Comparison of ENCODE assay signal across 2 cellular contexts in genomic region chr3:24259901-24260512, GRCh38.
TF ChIP-seq lines count a peak whose summit lies in the region.

No MANE protein-coding gene starts in this region.

TF ChIP-seq in IMR-90, 13 proteins besides CTCF, POLR2A, EP300 and RAD21 (continued from another document):
- TF ChIP-seq, protein P1, sequence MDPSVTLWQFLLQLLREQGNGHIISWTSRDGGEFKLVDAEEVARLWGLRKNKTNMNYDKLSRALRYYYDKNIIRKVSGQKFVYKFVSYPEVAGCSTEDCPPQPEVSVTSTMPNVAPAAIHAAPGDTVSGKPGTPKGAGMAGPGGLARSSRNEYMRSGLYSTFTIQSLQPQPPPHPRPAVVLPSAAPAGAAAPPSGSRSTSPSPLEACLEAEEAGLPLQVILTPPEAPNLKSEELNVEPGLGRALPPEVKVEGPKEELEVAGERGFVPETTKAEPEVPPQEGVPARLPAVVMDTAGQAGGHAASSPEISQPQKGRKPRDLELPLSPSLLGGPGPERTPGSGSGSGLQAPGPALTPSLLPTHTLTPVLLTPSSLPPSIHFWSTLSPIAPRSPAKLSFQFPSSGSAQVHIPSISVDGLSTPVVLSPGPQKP (IDR thresholded peaks at IDR 0.05; ENCODE audit: borderline replicate concordance, low read depth, low read length): no peak
- no peak for TF ChIP-seq NFE2L2 (IDR thresholded peaks at IDR 0.05; ENCODE audit: low read depth, low read length)
- TF ChIP-seq MAFK (IDR thresholded peaks at IDR 0.05; ENCODE audit: low read depth, low read length): no peak
- TF ChIP-seq CHD1 (IDR thresholded peaks at IDR 0.05; ENCODE audit: low read depth, low read length): no peak
- no peak for TF ChIP-seq CEBPB (IDR thresholded peaks at IDR 0.05; ENCODE audit: low read depth, low read length)

TF ChIP-seq in K562, 482 proteins besides CTCF, POLR2A, EP300 and RAD21 (continued from another document and continues in another):
- TF ChIP-seq RBM34 (IDR thresholded peaks at IDR 0.05; ENCODE audit: borderline replicate concordance, insufficient read depth, low read length) (no peak), GMEB1 (CRISPR knock-in tag; IDR thresholded peaks at IDR 0.05) (no peak), PTTG1 (tag; IDR thresholded peaks at IDR 0.05; ENCODE audit: low read depth) (no peak), RBM25 (IDR thresholded peaks at IDR 0.05; ENCODE audit: low read depth, low read length, severe bottlenecking) (no peak), HEY1 (CRISPR knock-in tag; IDR thresholded peaks at IDR 0.05; ENCODE audit: borderline replicate concordance) (no peak), CBX3 (IDR thresholded peaks at IDR 0.05; ENCODE audit: borderline replicate concordance in 1 of 2, low read length in 2 of 2) (0 out of 3 replicates have a peak, but pooled peaks of 1 of the 2 experiments have one; percentile 66), THAP12 (CRISPR knock-in tag; IDR thresholded peaks at IDR 0.05) (no peak), UBTF (IDR thresholded peaks at IDR 0.05; ENCODE audit: borderline replicate concordance in 1 of 2, low read depth in 2 of 2, low read length in 2 of 2) (0 out of 4 replicates have a peak, but pooled peaks of 1 of the 2 experiments have one; percentile 40), SFPQ (IDR thresholded peaks at IDR 0.05; ENCODE audit: low read depth, low read length) (no peak), ZFX (CRISPR knock-in tag; IDR thresholded peaks at IDR 0.05) (no peak), ZNF23 (CRISPR knock-in tag; IDR thresholded peaks at IDR 0.05) (no peak), CCNT2 (IDR thresholded peaks at IDR 0.05; ENCODE audit: borderline replicate concordance, extremely low read depth, insufficient read length, low read depth, low read length) (peak; percentile 32), EHMT2 (IDR thresholded peaks at IDR 0.05) (0 out of 2 replicates have a peak, but pooled peaks have one; percentile 39), ZNF766 (CRISPR knock-in tag; conservative IDR thresholded peaks at IDR 0.05) (0 out of 2 replicates have a peak, but pooled peaks have one; percentile 37), ZNF551 (CRISPR knock-in tag; IDR thresholded peaks at IDR 0.05) (no peak), MITF (IDR thresholded peaks at IDR 0.05) (no peak), PML (IDR thresholded peaks at IDR 0.05; ENCODE audit: low read length) (peak; percentile 19; the same call in 1 of the 2 replicates), FOS (IDR thresholded peaks at IDR 0.05; ENCODE audit: extremely low read depth, insufficient read length) (peak; percentile 57), MTA1 (IDR thresholded peaks at IDR 0.05; ENCODE audit: borderline replicate concordance) (no peak), NR3C1 (CRISPR knock-in tag; IDR thresholded peaks at IDR 0.05) (no peak), RCOR1 (IDR thresholded peaks at IDR 0.05; ENCODE audit: borderline replicate concordance in 1 of 2, low read depth in 2 of 2, low read length in 2 of 2) (0 out of 4 replicates have a peak, but pooled peaks of 1 of the 2 experiments have one; percentile 19), JUN (IDR thresholded peaks at IDR 0.05; ENCODE audit: borderline replicate concordance, low read depth, low read length) (peak; percentile 88), JUN (CRISPR knock-in tag; IDR thresholded peaks at IDR 0.05; ENCODE audit: borderline replicate concordance) (no peak), FOXO4 (CRISPR knock-in tag; IDR thresholded peaks at IDR 0.05) (no peak)
- TF ChIP-seq, protein P2, sequence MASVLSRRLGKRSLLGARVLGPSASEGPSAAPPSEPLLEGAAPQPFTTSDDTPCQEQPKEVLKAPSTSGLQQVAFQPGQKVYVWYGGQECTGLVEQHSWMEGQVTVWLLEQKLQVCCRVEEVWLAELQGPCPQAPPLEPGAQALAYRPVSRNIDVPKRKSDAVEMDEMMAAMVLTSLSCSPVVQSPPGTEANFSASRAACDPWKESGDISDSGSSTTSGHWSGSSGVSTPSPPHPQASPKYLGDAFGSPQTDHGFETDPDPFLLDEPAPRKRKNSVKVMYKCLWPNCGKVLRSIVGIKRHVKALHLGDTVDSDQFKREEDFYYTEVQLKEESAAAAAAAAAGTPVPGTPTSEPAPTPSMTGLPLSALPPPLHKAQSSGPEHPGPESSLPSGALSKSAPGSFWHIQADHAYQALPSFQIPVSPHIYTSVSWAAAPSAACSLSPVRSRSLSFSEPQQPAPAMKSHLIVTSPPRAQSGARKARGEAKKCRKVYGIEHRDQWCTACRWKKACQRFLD (CRISPR knock-in tag; IDR thresholded peaks at IDR 0.05): no peak
- TF ChIP-seq, protein P3, sequence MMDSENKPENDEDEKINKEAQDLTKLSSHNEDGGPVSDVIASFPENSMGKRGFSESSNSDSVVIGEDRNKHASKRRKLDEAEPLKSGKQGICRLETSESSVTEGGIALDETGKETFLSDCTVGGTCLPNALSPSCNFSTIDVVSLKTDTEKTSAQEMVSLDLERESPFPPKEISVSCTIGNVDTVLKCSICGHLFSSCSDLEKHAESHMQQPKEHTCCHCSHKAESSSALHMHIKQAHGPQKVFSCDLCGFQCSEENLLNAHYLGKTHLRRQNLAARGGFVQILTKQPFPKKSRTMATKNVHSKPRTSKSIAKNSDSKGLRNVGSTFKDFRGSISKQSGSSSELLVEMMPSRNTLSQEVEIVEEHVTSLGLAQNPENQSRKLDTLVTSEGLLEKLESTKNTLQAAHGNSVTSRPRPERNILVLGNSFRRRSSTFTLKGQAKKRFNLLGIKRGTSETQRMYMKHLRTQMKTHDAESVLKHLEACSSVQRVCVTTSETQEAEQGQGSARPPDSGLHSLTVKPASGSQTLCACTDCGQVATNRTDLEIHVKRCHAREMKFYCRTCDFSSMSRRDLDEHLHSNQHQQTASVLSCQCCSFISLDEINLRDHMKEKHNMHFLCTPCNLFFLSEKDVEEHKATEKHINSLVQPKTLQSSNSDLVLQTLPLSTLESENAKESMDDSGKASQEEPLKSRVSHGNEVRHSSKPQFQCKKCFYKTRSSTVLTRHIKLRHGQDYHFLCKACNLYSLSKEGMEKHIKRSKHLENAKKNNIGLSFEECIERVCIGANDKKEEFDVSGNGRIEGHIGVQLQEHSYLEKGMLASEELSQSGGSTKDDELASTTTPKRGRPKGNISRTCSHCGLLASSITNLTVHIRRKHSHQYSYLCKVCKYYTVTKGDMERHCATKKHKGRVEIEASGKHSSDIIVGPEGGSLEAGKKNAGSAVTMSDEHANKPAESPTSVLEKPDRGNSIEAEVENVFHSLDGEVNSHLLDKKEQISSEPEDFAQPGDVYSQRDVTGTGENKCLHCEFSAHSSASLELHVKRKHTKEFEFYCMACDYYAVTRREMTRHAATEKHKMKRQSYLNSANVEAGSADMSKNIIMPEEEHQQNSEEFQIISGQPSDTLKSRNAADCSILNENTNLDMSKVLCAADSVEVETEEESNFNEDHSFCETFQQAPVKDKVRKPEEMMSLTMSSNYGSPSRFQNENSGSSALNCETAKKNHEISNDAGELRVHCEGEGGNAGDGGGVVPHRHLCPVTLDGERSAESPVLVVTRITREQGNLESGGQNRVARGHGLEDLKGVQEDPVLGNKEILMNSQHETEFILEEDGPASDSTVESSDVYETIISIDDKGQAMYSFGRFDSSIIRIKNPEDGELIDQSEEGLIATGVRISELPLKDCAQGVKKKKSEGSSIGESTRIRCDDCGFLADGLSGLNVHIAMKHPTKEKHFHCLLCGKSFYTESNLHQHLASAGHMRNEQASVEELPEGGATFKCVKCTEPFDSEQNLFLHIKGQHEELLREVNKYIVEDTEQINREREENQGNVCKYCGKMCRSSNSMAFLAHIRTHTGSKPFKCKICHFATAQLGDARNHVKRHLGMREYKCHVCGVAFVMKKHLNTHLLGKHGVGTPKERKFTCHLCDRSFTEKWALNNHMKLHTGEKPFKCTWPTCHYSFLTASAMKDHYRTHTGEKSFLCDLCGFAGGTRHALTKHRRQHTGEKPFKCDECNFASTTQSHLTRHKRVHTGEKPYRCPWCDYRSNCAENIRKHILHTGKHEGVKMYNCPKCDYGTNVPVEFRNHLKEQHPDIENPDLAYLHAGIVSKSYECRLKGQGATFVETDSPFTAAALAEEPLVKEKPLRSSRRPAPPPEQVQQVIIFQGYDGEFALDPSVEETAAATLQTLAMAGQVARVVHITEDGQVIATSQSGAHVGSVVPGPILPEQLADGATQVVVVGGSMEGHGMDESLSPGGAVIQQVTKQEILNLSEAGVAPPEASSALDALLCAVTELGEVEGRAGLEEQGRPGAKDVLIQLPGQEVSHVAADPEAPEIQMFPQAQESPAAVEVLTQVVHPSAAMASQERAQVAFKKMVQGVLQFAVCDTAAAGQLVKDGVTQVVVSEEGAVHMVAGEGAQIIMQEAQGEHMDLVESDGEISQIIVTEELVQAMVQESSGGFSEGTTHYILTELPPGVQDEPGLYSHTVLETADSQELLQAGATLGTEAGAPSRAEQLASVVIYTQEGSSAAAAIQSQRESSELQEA (IDR thresholded peaks at IDR 0.05; ENCODE audit: low read depth): no peak
